8 cellular contexts compared by ENCODE assay signal in genomic region chr12:42326466-42327226, GRCh38. TPM values are rescaled to one million over a fixed set of nuclear protein-coding genes. Genes with fewer than 3 reads are reported as not detected.
DNase-seq lines count a peak whose midpoint lies in the region; ATAC-seq and TF ChIP-seq lines count a peak whose summit lies in the region.

No MANE protein-coding gene starts in this region.

- no peaks in the 10 kb centered on the region for H3K9me3 Mint-ChIP-seq in activated naive CD8-positive, alpha-beta T cell treated with anti-CD3 and anti-CD28 coated beads, Interleukin-2, amount 50 U/mL, for 24 hours

- H3K4me1 ChIP-seq in MM.1S (ENCODE audit: low read length) (peaks cover 16% of the 10 kb centered on the region), right atrium auricular region (peaks cover 0 to 25% of the 10 kb centered on the region in 2 donors)

- H3K79me2 ChIP-seq in MM.1S (ENCODE audit: low read length), result peaks cover 67% of the 10 kb centered on the region

- peak overlapping the region; percentile 76; the same call in 1 of the 2 replicates for H3K27ac ChIP-seq in MM.1S (ENCODE audit: low read length)
- peak overlapping the region; percentile 84 to 89 for H3K27ac ChIP-seq in right atrium auricular region

- TF ChIP-seq CTCF in MM.1S (IDR thresholded peaks at IDR 0.05; ENCODE audit: low read length) (no peak), right atrium auricular region (IDR thresholded peaks at IDR 0.05) (no peak)

- no peaks in the 10 kb centered on the region for H3K9me2 ChIP-seq in MM.1S (replicated peaks; ENCODE audit: insufficient read depth, low read length)

- H3F3A ChIP-seq in MM.1S (ENCODE audit: insufficient read depth, low read length), result peaks cover 15% of the 10 kb centered on the region

- peak overlapping the region; percentile 78 for H3K9ac ChIP-seq in MM.1S (ENCODE audit: low read length)

- H3K4me2 ChIP-seq in MM.1S (ENCODE audit: low read depth, low read length), result peak overlapping the region; percentile 89

- H3K4me1 Mint-ChIP-seq in activated naive CD8-positive, alpha-beta T cell treated with anti-CD3 and anti-CD28 coated beads, Interleukin-2, amount 50 U/mL, for 24 hours, result peaks cover 53% of the 10 kb centered on the region

- intact Hi-C loops in sciatic nerve (cut with DNase I), result loop anchor here (10.0 kb wide), 1 partner anchor 202 kb away; no protein-coding TSS in a partner anchor

- H2AFZ ChIP-seq in MM.1S (ENCODE audit: low read length), result peak overlapping the region; percentile 86

- H3K36me3 ChIP-seq in MM.1S (replicated peaks; ENCODE audit: insufficient read depth, low read length), result no peaks in the 10 kb centered on the region
- no peaks in the 10 kb centered on the region for H3K36me3 ChIP-seq in right atrium auricular region

- peak; percentile 23 for ATAC-seq in GM21737 (IDR thresholded peaks at IDR 0.05; ENCODE audit: unreplicated experiment)
- ATAC-seq in activated naive CD8-positive, alpha-beta T cell treated with anti-CD3 and anti-CD28 coated beads, Interleukin-2, amount 50 U/mL, for 24 hours, result peak; percentile 24
- ATAC-seq in sciatic nerve, result peak; percentile 9

- H3K27ac Mint-ChIP-seq in activated naive CD8-positive, alpha-beta T cell treated with anti-CD3 and anti-CD28 coated beads, Interleukin-2, amount 50 U/mL, for 24 hours, result peak overlapping the region; percentile 94

- H3K27me3 ChIP-seq in MM.1S (replicated peaks; ENCODE audit: insufficient read depth, low read length), result no peaks in the 10 kb centered on the region
- no peaks in the 10 kb centered on the region for H3K27me3 ChIP-seq in right atrium auricular region

- H3K4me3 ChIP-seq in MM.1S (ENCODE audit: low read length) (peak overlapping the region; percentile 78), right atrium auricular region (peak overlapping the region; percentile 74 to 96)

- peak overlapping the region; percentile 95 for H3K4me3 Mint-ChIP-seq in activated naive CD8-positive, alpha-beta T cell treated with anti-CD3 and anti-CD28 coated beads, Interleukin-2, amount 50 U/mL, for 24 hours

- H3K9me3 ChIP-seq in MM.1S (replicated peaks; ENCODE audit: insufficient read depth, low read length), result no peaks in the 10 kb centered on the region
- no peaks in the 10 kb centered on the region for H3K9me3 ChIP-seq in right atrium auricular region

- DNase-seq in ELF-1 (ENCODE audit: low read depth, low spot score) (peak; percentile 43), MM.1S (peak; percentile 22), right atrium auricular region (ENCODE audit: low spot score) (no peak), sciatic nerve (ENCODE audit: low spot score) (no peak), putamen (ENCODE audit: low spot score) (no peak), GOT3 (lab: John Stamatoyannopoulos, UW) (no peak)
- DNase-seq in activated naive CD8-positive, alpha-beta T cell treated with anti-CD3 and anti-CD28 coated beads, Interleukin-2, amount 50 U/mL, for 24 hours, result peak; percentile 12

- no peaks in the 10 kb centered on the region for H3K27me3 Mint-ChIP-seq in activated naive CD8-positive, alpha-beta T cell treated with anti-CD3 and anti-CD28 coated beads, Interleukin-2, amount 50 U/mL, for 24 hours

- no peaks in the 10 kb centered on the region; the same call in 1 of the 2 replicates for H4K20me1 ChIP-seq in MM.1S (ENCODE audit: insufficient read depth, low read length)

- peaks cover 7% of the 10 kb centered on the region for H3K36me3 Mint-ChIP-seq in activated naive CD8-positive, alpha-beta T cell treated with anti-CD3 and anti-CD28 coated beads, Interleukin-2, amount 50 U/mL, for 24 hours (ENCODE audit: low read depth)

RNA-seq across cellular contexts. Expression of gene PPHLN1, which starts 0.7 kb away (rescaled TPM):
- 10 to 100 TPM; 36.6 to 46.6 TPM for total RNA-seq in right atrium auricular region
- 50.8 TPM for total RNA-seq in sciatic nerve

RNA-seq across cellular contexts. Expression of gene ZCRB1, which starts 0.8 kb away (rescaled TPM):
- 10 to 100 TPM; 22.7 to 50.2 TPM for total RNA-seq in right atrium auricular region
- total RNA-seq in sciatic nerve, result 43.1 TPM

Comparison
In these comparisons a context has a peak if more than half of its experiments do, and no peak if none do; other contexts are left out.
1. DNase-seq: peak in ELF-1 (single experiment), MM.1S (single experiment) and activated naive CD8-positive, alpha-beta T cell treated with anti-CD3 and anti-CD28 coated beads, Interleukin-2, amount 50 U/mL, for 24 hours (single experiment); none in right atrium auricular region (single experiment), sciatic nerve (single experiment), putamen (single experiment) and GOT3 (single experiment).
2. Peak in every context shown above with its lines, with median percentiles within 50 percentile points of each other: ATAC-seq.